Comparison of ENCODE assay signal across 8 cellular contexts in genomic region chr16:31459722-31460581, GRCh38. TPM values are rescaled to one million over a fixed set of nuclear protein-coding genes. Genes with fewer than 3 reads are reported as not detected.
DNase-seq lines count a peak whose midpoint lies in the region; ATAC-seq and TF ChIP-seq lines count a peak whose summit lies in the region.

No MANE protein-coding gene starts in this region.

- 3 to 10% (median 6%) methylated on average over 14 to 54 of the region's 54 CpGs for WGBS in adrenal gland, 4 donors
- WGBS in heart left ventricle, 4 donors: 3 to 8% (median 4%) methylated on average over 20 to 54 of the region's 54 CpGs

- no peaks in the 10 kb centered on the region for H3K36me3 Mint-ChIP-seq in type B pancreatic cell

- peaks cover 0 to 31% of the 10 kb centered on the region in 2 donors for H3K36me3 ChIP-seq in adrenal gland (replicated peaks in 1 of 2)
- peaks cover 0 to 33% (median 29%) of the 10 kb centered on the region in 9 donors for H3K36me3 ChIP-seq in heart left ventricle

- TF ChIP-seq CTCF in GM12865 (IDR thresholded peaks at IDR 0.05; ENCODE audit: insufficient read depth, low read depth, low read length, missing control alignments) (no peak), adrenal gland (IDR thresholded peaks at IDR 0.05) (peak in 1 of 6 experiments; percentile 16), heart left ventricle (IDR thresholded peaks at IDR 0.05) (no peak), type B pancreatic cell (conservative IDR thresholded peaks at IDR 0.05) (no peak)

- H3K4me1 ChIP-seq in adrenal gland (replicated peaks in 1 of 2): peaks cover 24 to 43% of the 10 kb centered on the region in 2 donors
- H3K4me1 ChIP-seq in heart left ventricle: peaks cover 0 to 48% (median 40%) of the 10 kb centered on the region in 12 donors

- DNase-seq in GM12865 (ENCODE audit: low read depth) (peak; percentile 99), NCI-H1436 (lab: John Stamatoyannopoulos, UW) (peak; percentile 99), T follicular helper cell (ENCODE audit: low read depth) (peak; percentile 100), adrenal gland (peak; percentile 100), heart left ventricle (peak; percentile 100), pons (ENCODE audit: low spot score) (peak; percentile 99), type B pancreatic cell (ENCODE audit: extremely low spot score, unreplicated experiment) (peak; percentile 100)

- peaks cover 21% of the 10 kb centered on the region for H3K4me1 Mint-ChIP-seq in type B pancreatic cell (ENCODE audit: unreplicated experiment)

- peak overlapping the region; percentile 89 for H3K4me3 Mint-ChIP-seq in type B pancreatic cell

- H3K27ac ChIP-seq in adrenal gland (peak overlapping the region; percentile 96 to 100 (median 99)), heart left ventricle (peak overlapping the region; percentile 94 to 100 (median 99))

- no peaks in the 10 kb centered on the region for H3K27me3 Mint-ChIP-seq in type B pancreatic cell

- ATAC-seq in HG02798 (IDR thresholded peaks at IDR 0.05; ENCODE audit: poor library complexity, unreplicated experiment) (peak; percentile 77), heart left ventricle (peak; percentile 83 to 92 (median 88))

- no peaks in the 10 kb centered on the region for H3K9me3 Mint-ChIP-seq in type B pancreatic cell

- H3K9me3 ChIP-seq in adrenal gland (replicated peaks in 1 of 3): no peaks in the 10 kb centered on the region
- H3K9me3 ChIP-seq in heart left ventricle: no peaks in the 10 kb centered on the region

- H3K27ac Mint-ChIP-seq in type B pancreatic cell: peak overlapping the region; percentile 89

- intact Hi-C loops in adrenal gland (cut with DNase I): no loop called here
- intact Hi-C loops in heart left ventricle (cut with DNase I): loop anchor here in 7 of 10 donors (1.0 to 10.0 kb wide), 20 partner anchors 11 to 505 kb away; partner anchors contain the start of genes ZNF267 (in 4 of the 7), RUSF1 (in 3 of the 7), FUS (in 2 of the 7) and STX4 (in 2 of the 7)

- peak overlapping the region; percentile 85 for H3K4me3 ChIP-seq in GM12865 (ENCODE audit: low read depth, low read length)
- peak overlapping the region in 3 of 4 donors; percentile 52 to 90 (median 77) for H3K4me3 ChIP-seq in adrenal gland
- peak overlapping the region; percentile 57 to 93 (median 80) for H3K4me3 ChIP-seq in heart left ventricle

- no peak for TF ChIP-seq POLR2A in adrenal gland (IDR thresholded peaks at IDR 0.05)
- no peak for TF ChIP-seq POLR2A in heart left ventricle (IDR thresholded peaks at IDR 0.05)

- H3K27me3 ChIP-seq in adrenal gland: no peaks in the 10 kb centered on the region
- H3K27me3 ChIP-seq in heart left ventricle: no peaks in the 10 kb centered on the region

RNA-seq across cellular contexts. Expression of gene ARMC5, which starts 0.7 kb away (rescaled TPM):
- total RNA-seq in adrenal gland: 10 to 100 TPM in 6 of 8 donors, 1 to 10 TPM in 2; 9.1 to 20.3 (median 12.0) TPM
- polyA plus RNA-seq in adrenal gland: 10 to 100 TPM in 2 of 3 donors, 1 to 10 TPM in 1; 2.9 to 37.9 (median 24.5) TPM
- total RNA-seq in heart left ventricle: 1 to 10 TPM; 4.1 to 9.2 (median 6.5) TPM
- polyA plus RNA-seq in heart left ventricle: 1 to 10 TPM; 6.6 to 8.2 TPM
- 9.4 and 11.1 TPM in 2 replicates for total RNA-seq in type B pancreatic cell (ENCODE audit: low replicate concordance)

RNA-seq across cellular contexts. Expression of gene TGFB1I1, which starts 12.0 kb away (rescaled TPM):
- total RNA-seq in adrenal gland: 10 to 100 TPM; 14.2 to 62.7 (median 34.8) TPM
- 10 to 100 TPM; 11.3 to 32.7 (median 29.7) TPM for polyA plus RNA-seq in adrenal gland
- 10 to 100 TPM; 12.9 to 37.7 (median 19.5) TPM for total RNA-seq in heart left ventricle
- polyA plus RNA-seq in heart left ventricle: 10 to 100 TPM; 14.1 to 29.5 TPM
- 5.0 and 25.6 TPM in 2 replicates for total RNA-seq in type B pancreatic cell (ENCODE audit: low replicate concordance)

RNA-seq across cellular contexts. Expression of gene ZNF843, which starts 17.4 kb away (rescaled TPM):
- total RNA-seq in adrenal gland (1 to 10 TPM in 6 of 8 donors, under 1 TPM in 2; 0.61 to 3.1 (median 1.8) TPM), heart left ventricle (1 to 10 TPM; 1.0 to 4.7 (median 2.5) TPM), type B pancreatic cell (ENCODE audit: low replicate concordance) (1.2 and 1.9 TPM in 2 replicates)
- polyA plus RNA-seq in adrenal gland (under 1 TPM; 0.37 to 0.97 (median 0.73) TPM), heart left ventricle (1 to 10 TPM in 1 of 2 donors, under 1 TPM in 1; 0.43 to 1.2 TPM)

RNA-seq across cellular contexts. Expression of gene SLC5A2, which starts 23.0 kb away (rescaled TPM):
- total RNA-seq in adrenal gland: under 1 TPM in 1 of 8 donors, not detected in 7; 0.14 TPM
- 1 to 10 TPM in 2 of 3 donors, not detected in 1; 2.4 to 3.0 TPM for polyA plus RNA-seq in adrenal gland
- not detected for total RNA-seq in heart left ventricle
- under 1 TPM; 0.08 to 0.76 TPM for polyA plus RNA-seq in heart left ventricle
- total RNA-seq in type B pancreatic cell (ENCODE audit: low replicate concordance): 0.41 TPM in 1 of 2 replicates, not detected in the other

RNA-seq across cellular contexts. Expression of gene COX6A2, which starts 31.8 kb away (rescaled TPM):
- total RNA-seq in adrenal gland (not detected), heart left ventricle (1,000 to 10,000 TPM in 7 of 9 donors, 100 to 1,000 TPM in 2; 393 to 1,682 (median 1,115) TPM), type B pancreatic cell (ENCODE audit: low replicate concordance) (not detected in 2 replicates)
- polyA plus RNA-seq in adrenal gland (1 to 10 TPM in 2 of 3 donors, not detected in 1; 2.8 to 5.2 TPM), heart left ventricle (over 10,000 TPM in 1 of 2 donors, 1,000 to 10,000 TPM in 1; 1,628 to 10,029 TPM)

Comparison
In these comparisons a context has a peak if more than half of its experiments do, and no peak if none do; other contexts are left out.
1. Peak in every context shown above with its lines: DNase-seq, ATAC-seq, H3K4me3 ChIP-seq and H3K27ac ChIP-seq.
2. intact Hi-C loops: an anchor here in heart left ventricle (1.0 to 10.0 kb wide); none called in adrenal gland.